In genomic region chr18:63320690-63321265, GRCh38 we compare ENCODE assay signal across 1 cellular context.
TF ChIP-seq lines count a peak whose summit lies in the region.

No MANE protein-coding gene starts in this region.

TF ChIP-seq in endothelial cell of umbilical vein, 7 proteins besides CTCF, POLR2A, EP300 and RAD21 (continued from another document):
- no peak for TF ChIP-seq EZH2 (IDR thresholded peaks at IDR 0.05; ENCODE audit: borderline replicate concordance, low read depth, low read length, severe bottlenecking)
- no peak for TF ChIP-seq MAX (IDR thresholded peaks at IDR 0.05; ENCODE audit: insufficient read depth, insufficient read length)
- no peak for TF ChIP-seq FOS (IDR thresholded peaks at IDR 0.05; ENCODE audit: borderline replicate concordance, insufficient read depth, low read length)
- no peak for TF ChIP-seq MYC (IDR thresholded peaks at IDR 0.05; ENCODE audit: low read depth, low read length)
- no peak for TF ChIP-seq GATA2 (IDR thresholded peaks at IDR 0.05; ENCODE audit: insufficient read depth, insufficient read length, low read depth, low read length)
